Comparison of ENCODE assay signal across 8 cellular contexts in genomic region chr17:18038861-18039534, GRCh38. TPM values are rescaled to one million over a fixed set of nuclear protein-coding genes. Genes with fewer than 3 reads are reported as not detected.
DNase-seq lines count a peak whose midpoint lies in the region; TF ChIP-seq lines count a peak whose summit lies in the region.

ATPAF2 (minus strand) TSS chr17:18039168; CDS start chr17:18039013, 155 bp downstream.
GID4 (plus strand) TSS chr17:18039408; CDS start chr17:18039465, 57 bp downstream.

- H3K27me3 ChIP-seq in effector memory CD4-positive, alpha-beta T cell (replicated peaks; ENCODE audit: control insufficient read depth, insufficient read depth, low read length, poor library complexity, severe bottlenecking) = no peaks in the 10 kb centered on the region

- H3K27ac ChIP-seq in effector memory CD4-positive, alpha-beta T cell (ENCODE audit: insufficient read depth, low read length, poor library complexity, severe bottlenecking) = peak within 1 kb of the TSS; percentile 74

- peaks cover 26% of the 10 kb centered on the region for H3K4me1 ChIP-seq in effector memory CD4-positive, alpha-beta T cell (ENCODE audit: control insufficient read depth, insufficient read depth, low read length, poor library complexity, severe bottlenecking)

- peak within 1 kb of the TSS; percentile 83 for H3K4me3 ChIP-seq in effector memory CD4-positive, alpha-beta T cell (ENCODE audit: insufficient read depth, low read depth, low read length, poor library complexity, severe bottlenecking)

- CTCF ChIA-PET in activated CD8-positive, alpha-beta memory T cell treated with anti-CD3 and anti-CD28 coated beads for 36 hours (lab: Charles Lee) = interaction anchor here (0.5 to 1.7 kb wide), 5 partner anchors 81 to 226 kb away, joined by 3 read pairs; no protein-coding TSS in a partner anchor

- no peaks in the 10 kb centered on the region for H3K36me3 ChIP-seq in effector memory CD4-positive, alpha-beta T cell (ENCODE audit: control insufficient read depth, insufficient read depth, low read length)

- H3K9me3 ChIP-seq in effector memory CD4-positive, alpha-beta T cell (ENCODE audit: control insufficient read depth, low read length) = no peaks in the 10 kb centered on the region

- peak; percentile 91 for DNase-seq in COR-L47 (lab: John Stamatoyannopoulos, UW)
- DNase-seq in GM20000 (ENCODE audit: low spot score) = peak; percentile 99
- peak; percentile 96 for DNase-seq in HT-29 (ENCODE audit: low spot score)
- peak; percentile 90 for DNase-seq in NK-92 treated with Interleukin-12 subunit alpha and Interleukin-12 subunit beta, amount 100 ng/mL, for 24 hours (lab: John Stamatoyannopoulos, UW)
- peak; percentile 97 to 99 (median 99) for DNase-seq in effector memory CD4-positive, alpha-beta T cell
- DNase-seq in medulla oblongata (ENCODE audit: extremely low spot score) = peak; percentile 99
- DNase-seq in stimulated activated CD4-positive, alpha-beta T cell treated with anti-CD3 and anti-CD28 coated beads, TNF-alpha, amount 100 ng/mL, for 48 hours (ENCODE audit: low read depth in 3 of 3) = peak; percentile 99

- POLR2A ChIA-PET in activated CD8-positive, alpha-beta memory T cell treated with anti-CD3 and anti-CD28 coated beads for 36 hours (lab: Charles Lee) = interaction anchor here (0.8 kb wide), 1 partner anchor 203 kb away, joined by 3 read pairs; no protein-coding TSS in a partner anchor

- TF ChIP-seq CTCF in GM20000 (IDR thresholded peaks at IDR 0.05; ENCODE audit: extremely low read depth, missing control alignments) = no peak

RNA-seq across cellular contexts. Expression of gene ATPAF2, which starts in this region (rescaled TPM):
- total RNA-seq in HT-29 (2014; rRNA removed; shearing (Covaris generic)) = 14.8 and 25.5 TPM in 2 replicates
- 10 to 100 TPM; 28.2 to 37.3 TPM for total RNA-seq in activated CD8-positive, alpha-beta memory T cell treated with anti-CD3 and anti-CD28 coated beads for 36 hours

RNA-seq across cellular contexts. Expression of gene GID4, which starts in this region (rescaled TPM):
- 1.5 and 3.3 TPM in 2 replicates for total RNA-seq in HT-29 (2014; rRNA removed; shearing (Covaris generic))
- 10 to 100 TPM; 11.0 to 11.4 TPM for total RNA-seq in activated CD8-positive, alpha-beta memory T cell treated with anti-CD3 and anti-CD28 coated beads for 36 hours

Comparison
In these comparisons a context has a peak if more than half of its experiments do, and no peak if none do; other contexts are left out.
1. Peak in every context shown above with its lines: DNase-seq, H3K4me3 ChIP-seq and H3K27ac ChIP-seq.